ENCODE assay signal across 8 cellular contexts in genomic region chr9:126705311-126705766, GRCh38.
A peak's percentile ranks its signal among the peaks of the same experiment; 100 is the strongest.
DNase-seq lines count a peak whose midpoint lies in the region; ATAC-seq and TF ChIP-seq lines count a peak whose summit lies in the region.

No MANE protein-coding gene starts in this region.

- no peak overlapping the region for H2BK15ac ChIP-seq in H9 (ENCODE audit: low read depth, low read length)

- H4K91ac ChIP-seq in H9 (ENCODE audit: insufficient read length, low read depth, low read length): no peak overlapping the region

- peak overlapping the region; percentile 34 for H3K4me3 ChIP-seq in BE2C (ENCODE audit: low read depth, low read length)
- H3K4me3 ChIP-seq in right lobe of liver: no peak overlapping the region

- intact Hi-C loops in right lobe of liver (cut with DNase I): loop anchor here in 1 of 2 donors (5.0 kb wide), 1 partner anchor 77 kb away; no protein-coding TSS in a partner anchor

- H3K18ac ChIP-seq in H9 (ENCODE audit: insufficient read length, low read depth, low read length): no peak overlapping the region

- H3K27me3 Mint-ChIP-seq in H9 (ENCODE audit: low read depth) (peaks cover 81% of the 10 kb centered on the region), chondrocyte (ENCODE audit: low read depth) (peaks cover 22% of the 10 kb centered on the region)

- TF ChIP-seq CTCF in BE2C (IDR thresholded peaks at IDR 0.05; ENCODE audit: low read depth, low read length): peak; percentile 88
- peak; percentile 88 for TF ChIP-seq CTCF in H9 (conservative IDR thresholded peaks at IDR 0.05)
- TF ChIP-seq CTCF in chondrocyte (IDR thresholded peaks at IDR 0.05): peak; percentile 98
- peak; percentile 80 to 86 (median 83) for TF ChIP-seq CTCF in right lobe of liver (IDR thresholded peaks at IDR 0.05)

- H3K4me1 ChIP-seq in BE2C (peaks cover 9% of the 10 kb centered on the region), H9 (ENCODE audit: insufficient read depth, low read length) (no peaks in the 10 kb centered on the region), right lobe of liver (peaks cover 0 to 4% (median 0%) of the 10 kb centered on the region in 4 donors)

- H2BK5ac ChIP-seq in H9 (ENCODE audit: insufficient read length, low read length): no peak overlapping the region

- WGBS in H9 (ENCODE audit: extremely low coverage, insufficient read length, low lambda C conversion rate): no CpG with 5 or more reads among the region's 30 CpGs
- 13% methylated on average over 18 of the region's 30 CpGs for WGBS in right lobe of liver (ENCODE audit: insufficient coverage, low coverage, low lambda C conversion rate, missing lambda C conversion rate)

- no peaks in the 10 kb centered on the region for H3K9me3 ChIP-seq in BE2C
- H3K9me3 ChIP-seq in H9 (ENCODE audit: control insufficient read depth, low read depth, low read length): no peaks in the 10 kb centered on the region
- no peaks in the 10 kb centered on the region for H3K9me3 ChIP-seq in right lobe of liver

- H3K23ac ChIP-seq in H9 (ENCODE audit: insufficient read length, low read depth, low read length): no peak overlapping the region

- no peak overlapping the region for H2BK20ac ChIP-seq in H9 (ENCODE audit: low read depth, low read length, poor library complexity, severe bottlenecking)

- no peak overlapping the region for H3K9ac ChIP-seq in H9 (ENCODE audit: extremely low read depth, insufficient read length, low read length)

- no peaks in the 10 kb centered on the region; the same call in 1 of the 2 replicates for H3K27me3 ChIP-seq in BE2C
- H3K27me3 ChIP-seq in H9 (ENCODE audit: insufficient read depth, low read length): peaks cover 3% of the 10 kb centered on the region; the same call in 1 of the 2 replicates
- H3K27me3 ChIP-seq in right lobe of liver: peaks cover 4 to 13% of the 10 kb centered on the region in 2 donors

- no peak overlapping the region for H3K56ac ChIP-seq in H9 (ENCODE audit: insufficient read length, low read depth, low read length)

- H3K4ac ChIP-seq in H9 (ENCODE audit: low read depth, low read length): no peak overlapping the region

- H3K27ac Mint-ChIP-seq in H9: no peak overlapping the region; a peak in 1 of 7 replicates
- H3K27ac Mint-ChIP-seq in chondrocyte (ENCODE audit: unreplicated experiment): peak overlapping the region; percentile 9

- H3K23me2 ChIP-seq in H9 (ENCODE audit: insufficient read length, low read depth, low read length, poor library complexity, severe bottlenecking): no peaks in the 10 kb centered on the region

- no peak overlapping the region for H2AK5ac ChIP-seq in H9 (ENCODE audit: insufficient read length, low read length)

- H2BK12ac ChIP-seq in H9 (ENCODE audit: insufficient read length, low read depth, low read length): no peak overlapping the region

- no peaks in the 10 kb centered on the region for H3K79me1 ChIP-seq in H9 (ENCODE audit: insufficient read depth, low read depth, low read length, poor library complexity, severe bottlenecking)

- H2AFZ ChIP-seq in H9 (ENCODE audit: low read length): no peak overlapping the region

- DNase-seq in BE2C: peak; percentile 91
- DNase-seq in H9: peak; percentile 87
- peak; percentile 56 for DNase-seq in NCI-H345 treated with DMSO at 0.1 percent for 48 hours (lab: John Stamatoyannopoulos, UW; ENCODE audit: unreplicated experiment)
- peak; percentile 92 for DNase-seq in activated CD4-positive, alpha-beta T cell treated with anti-CD3 and anti-CD28 coated beads for 48 hours
- no peak for DNase-seq in chondrocyte (ENCODE audit: low spot score)
- DNase-seq in right lobe of liver: peak; percentile 32 to 77 (median 69)
- peak; percentile 80 to 87 for DNase-seq in stimulated activated CD4-positive, alpha-beta T cell treated with anti-CD3 and anti-CD28 coated beads, Interleukin-4, amount 100 ng/mL, for 48 hours (ENCODE audit: low read depth in 2 of 2)

- no peaks in the 10 kb centered on the region for H4K20me1 ChIP-seq in H9 (ENCODE audit: control insufficient read depth, insufficient read depth, insufficient read length)

- H3K4me3 Mint-ChIP-seq in H9: peak overlapping the region in 1 of 2 experiments; percentile 58; a peak in 2 of 5 replicates
- peak overlapping the region; percentile 45 for H3K4me3 Mint-ChIP-seq in chondrocyte (ENCODE audit: unreplicated experiment)

- no peak overlapping the region for H4K5ac ChIP-seq in H9 (ENCODE audit: insufficient read length, low read depth, low read length)

- H3T11ph ChIP-seq in H9 (ENCODE audit: low read length): no peak overlapping the region

- H3K36me3 Mint-ChIP-seq in H9 (ENCODE audit: insufficient read depth in 1 of 3, low read depth in 3 of 3): no peaks in the 10 kb centered on the region; a peak in 1 of 7 replicates
- no peaks in the 10 kb centered on the region for H3K36me3 Mint-ChIP-seq in chondrocyte (ENCODE audit: low read depth)

- no peak overlapping the region for H3K27ac ChIP-seq in H9 (ENCODE audit: insufficient read length, low read depth, low read length)
- no peak overlapping the region for H3K27ac ChIP-seq in right lobe of liver

- TF ChIP-seq POLR2A in right lobe of liver (IDR thresholded peaks at IDR 0.05): no peak

- no peaks in the 10 kb centered on the region; a peak in 1 of 5 replicates for H3K9me3 Mint-ChIP-seq in H9
- no peaks in the 10 kb centered on the region for H3K9me3 Mint-ChIP-seq in chondrocyte (ENCODE audit: low read depth)

- ATAC-seq in right lobe of liver (peak; percentile 66 to 87 (median 84)), HG02970 (IDR thresholded peaks at IDR 0.05; ENCODE audit: low FRiP score, unreplicated experiment) (no peak)

- H2BK120ac ChIP-seq in H9 (ENCODE audit: low read depth, low read length, poor library complexity, severe bottlenecking): no peak overlapping the region

- no peak overlapping the region for H4K8ac ChIP-seq in H9 (replicated peaks; ENCODE audit: insufficient read length, low read depth, low read length)

- H3K4me2 ChIP-seq in H9 (ENCODE audit: insufficient read depth, insufficient read length, low read length): no peak overlapping the region

- H3K79me2 ChIP-seq in H9 (ENCODE audit: insufficient read depth, low read length): no peaks in the 10 kb centered on the region

- H3K4me1 Mint-ChIP-seq in H9 (peaks cover 11 to 23% of the 10 kb centered on the region in 2 experiments), chondrocyte (ENCODE audit: low read depth) (peaks cover 13% of the 10 kb centered on the region)

- H3K36me3 ChIP-seq in BE2C: no peaks in the 10 kb centered on the region
- no peaks in the 10 kb centered on the region for H3K36me3 ChIP-seq in right lobe of liver

- H3K14ac ChIP-seq in H9 (ENCODE audit: insufficient read depth, low read length): 0 out of 2 replicates have a peak overlapping the region, but pooled peaks have one; percentile 74
